In genomic region chr5:141478321-141478945, GRCh38 we compare ENCODE assay signal across 9 cellular contexts. TPM values are rescaled to one million over a fixed set of nuclear protein-coding genes. Genes with fewer than 3 reads are reported as not detected.
DNase-seq lines count a peak whose midpoint lies in the region; ATAC-seq and TF ChIP-seq lines count a peak whose summit lies in the region.
"Had no signal": no experiment of that assay in that cellular context is flagged by ENCODE, and none has a peak within 500 bp of the region (broad histone marks: within the 10 kb centered on the region; RNA-seq: fewer than 3 reads in every experiment).

No MANE protein-coding gene starts in this region.

- no peak overlapping the region for H3K27ac ChIP-seq in C4-2B

- no peak for ATAC-seq in HG02571 (IDR thresholded peaks at IDR 0.05; ENCODE audit: unreplicated experiment)
- ATAC-seq in GM19023 (IDR thresholded peaks at IDR 0.05; ENCODE audit: unreplicated experiment) = no peak

- DNase-seq in NB4 (ENCODE audit: low read depth) (peak; percentile 24), endothelial cell (ENCODE audit: low spot score) (no peak), medulla oblongata (ENCODE audit: extremely low spot score) (no peak), NCI-H1048 (lab: John Stamatoyannopoulos, UW) (no peak)

- TF ChIP-seq CTCF in C4-2B (conservative IDR thresholded peaks at IDR 0.05) = peak; percentile 86
- no peak for TF ChIP-seq CTCF in NB4 (IDR thresholded peaks at IDR 0.05; ENCODE audit: low read depth, low read length)
- TF ChIP-seq CTCF in endothelial cell (IDR thresholded peaks at IDR 0.05; ENCODE audit: unreplicated experiment) = peak; percentile 20
- TF ChIP-seq CTCF in nephron (IDR thresholded peaks at IDR 0.05; ENCODE audit: unreplicated experiment in 3 of 3) = no peak

- H3K36me3 Mint-ChIP-seq in endothelial cell (ENCODE audit: low read depth, unreplicated experiment) (peaks cover 32% of the 10 kb centered on the region), nephron (ENCODE audit: low read depth) (peaks cover 74% of the 10 kb centered on the region)

- no peak overlapping the region for H3K27ac Mint-ChIP-seq in endothelial cell (ENCODE audit: unreplicated experiment)
- no peak overlapping the region for H3K27ac Mint-ChIP-seq in nephron

- H3K27me3 Mint-ChIP-seq in endothelial cell (ENCODE audit: unreplicated experiment) (peaks cover 5% of the 10 kb centered on the region), nephron (ENCODE audit: low read depth) (no peaks in the 10 kb centered on the region)

- no peak overlapping the region for H3K4me3 Mint-ChIP-seq in endothelial cell (ENCODE audit: unreplicated experiment)
- H3K4me3 Mint-ChIP-seq in nephron = peak overlapping the region; percentile 4 to 99 (median 98)

- H3K9me3 Mint-ChIP-seq in endothelial cell (ENCODE audit: unreplicated experiment) = no peaks in the 10 kb centered on the region
- H3K9me3 Mint-ChIP-seq in nephron = peaks cover 50% of the 10 kb centered on the region

- TF ChIP-seq POLR2A in NB4 (IDR thresholded peaks at IDR 0.05; ENCODE audit: extremely low read depth, insufficient read length) = no peak

- H3K4me3 ChIP-seq in NB4 (ENCODE audit: low read depth, low read length) = no peak overlapping the region

- H3K4me1 Mint-ChIP-seq in endothelial cell (ENCODE audit: unreplicated experiment) (peaks cover 37% of the 10 kb centered on the region), nephron (peaks cover 34% of the 10 kb centered on the region)

RNA-seq across cellular contexts. Expression of gene PCDHGC3, which starts 2.7 kb away (rescaled TPM):
- total RNA-seq in endothelial cell (ENCODE audit: unreplicated experiment) = 68.2 TPM

RNA-seq across cellular contexts. Expression of gene PCDHGC4, which starts 6.4 kb away (rescaled TPM):
- 3.5 TPM for total RNA-seq in endothelial cell (ENCODE audit: unreplicated experiment)
- total RNA-seq: activated CD8-positive, alpha-beta memory T cell treated with anti-CD3 and anti-CD28 coated beads for 36 hours had no signal

RNA-seq across cellular contexts. Expression of gene PCDHGC5, which starts 10.4 kb away (rescaled TPM):
- total RNA-seq in endothelial cell (ENCODE audit: unreplicated experiment) = 2.9 TPM
- total RNA-seq: activated CD8-positive, alpha-beta memory T cell treated with anti-CD3 and anti-CD28 coated beads for 36 hours had no signal

RNA-seq across cellular contexts. Expression of gene PCDHGA12, which starts 48.1 kb away (rescaled TPM):
- total RNA-seq in endothelial cell (ENCODE audit: unreplicated experiment) = 3.8 TPM

RNA-seq across cellular contexts. Expression of gene PCDHGA11, which starts 57.6 kb away (rescaled TPM):
- 10.8 TPM for total RNA-seq in endothelial cell (ENCODE audit: unreplicated experiment)
- total RNA-seq: activated CD8-positive, alpha-beta memory T cell treated with anti-CD3 and anti-CD28 coated beads for 36 hours had no signal

Comparison
In these comparisons a context has a peak if more than half of its experiments do, and no peak if none do; other contexts are left out.
1. CTCF ChIP-seq: peak in C4-2B (single experiment) and endothelial cell (single experiment); none in NB4 (single experiment) and nephron (0 of 3).